ENCODE assay signal across 8 cellular contexts in the genomic region with DNA sequence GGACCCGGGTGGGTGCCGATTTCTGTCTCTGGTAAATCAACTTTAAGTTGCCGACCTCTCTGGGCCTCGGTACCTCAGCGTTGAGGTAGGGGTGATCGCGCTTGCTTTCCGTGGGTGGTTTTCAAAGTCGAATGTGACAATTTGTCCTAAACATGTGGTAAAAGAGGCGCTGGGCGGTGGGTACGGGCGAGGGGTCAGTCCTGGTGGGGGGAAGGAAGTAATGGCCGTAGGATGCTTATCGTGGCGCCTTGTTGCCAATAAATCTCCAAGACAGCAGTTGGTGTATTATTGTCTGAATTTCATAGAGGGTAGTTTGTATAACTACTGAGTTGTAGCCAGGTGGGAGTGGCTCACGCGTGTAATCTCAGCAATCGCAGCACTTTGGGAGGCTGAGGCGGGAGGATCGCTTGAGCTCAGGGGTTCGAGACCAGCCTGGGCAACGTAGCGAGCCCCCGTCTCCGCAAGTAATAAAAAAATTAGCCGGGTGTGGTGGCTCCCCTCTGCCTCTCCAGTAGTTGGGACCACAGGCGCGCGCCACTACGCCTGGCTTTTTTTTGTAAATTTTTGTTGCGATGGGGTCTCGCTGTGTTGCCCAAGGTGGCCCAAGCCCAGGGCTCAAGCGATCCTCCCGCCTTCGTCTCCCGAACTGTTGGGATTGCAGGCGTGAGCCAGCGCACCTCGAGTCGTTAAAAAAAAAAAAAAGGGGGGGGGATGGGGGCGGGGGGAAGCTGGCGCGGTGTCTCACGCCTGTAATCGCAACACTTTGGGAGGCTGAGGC. TPM values are rescaled to one million over a fixed set of nuclear protein-coding genes. Genes with fewer than 3 reads are reported as not detected.
DNase-seq lines count a peak whose midpoint lies in the region; ATAC-seq and TF ChIP-seq lines count a peak whose summit lies in the region.

No MANE protein-coding gene starts in this region.

- H3K27me3 ChIP-seq in Loucy (ENCODE audit: insufficient read depth, low read length, poor library complexity, severe bottlenecking), result no peaks in the 10 kb centered on the region

- peaks cover 74% of the 10 kb centered on the region for H3K79me2 ChIP-seq in Loucy (ENCODE audit: insufficient read depth, low read length)

- no peaks in the 10 kb centered on the region for H3K27me3 Mint-ChIP-seq in naive B cell

- peaks cover 25 to 54% (median 42%) of the 10 kb centered on the region in 3 donors for H3K4me1 Mint-ChIP-seq in naive B cell

- peaks cover 8 to 10% of the 10 kb centered on the region in 2 donors for H3K36me3 Mint-ChIP-seq in naive B cell

- TF ChIP-seq CTCF in Loucy (conservative IDR thresholded peaks at IDR 0.05; ENCODE audit: low read length), result no peak

- H3K36me3 ChIP-seq in Loucy (ENCODE audit: insufficient read depth, low read length), result peaks cover 15% of the 10 kb centered on the region; the same call in 1 of the 2 replicates

- DNase-seq in dermis blood vessel endothelial cell (peak; percentile 48), naive B cell (no peak), NCI-H2081 treated with DMSO at 0.1 percent for 48 hours (lab: John Stamatoyannopoulos, UW) (no peak), GOT3 (lab: John Stamatoyannopoulos, UW) (no peak)

- H2AFZ ChIP-seq in Loucy (ENCODE audit: low read length), result peak overlapping the region; percentile 98

- no peaks in the 10 kb centered on the region for H3K9me2 ChIP-seq in Loucy (replicated peaks; ENCODE audit: low read depth, low read length)

- peaks cover 14% of the 10 kb centered on the region for H4K20me1 ChIP-seq in Loucy (ENCODE audit: insufficient read depth, low read length, poor library complexity, severe bottlenecking)

- ATAC-seq in naive B cell (ENCODE audit: low read depth in 2 of 2) (peak in 1 of 2 donors; percentile 1), HG03442 (IDR thresholded peaks at IDR 0.05; ENCODE audit: unreplicated experiment) (no peak), HG03469 (IDR thresholded peaks at IDR 0.05; ENCODE audit: unreplicated experiment) (no peak)

- peak overlapping the region; percentile 87 for H3K9ac ChIP-seq in Loucy (ENCODE audit: low read depth, low read length, poor library complexity, severe bottlenecking)

- no peaks in the 10 kb centered on the region for H3K9me3 Mint-ChIP-seq in naive B cell

- peak overlapping the region; percentile 95 to 99 (median 98) for H3K4me3 Mint-ChIP-seq in naive B cell

- peak overlapping the region; percentile 76 for H3K4me2 ChIP-seq in Loucy (ENCODE audit: low read depth, low read length, poor library complexity, severe bottlenecking)

- H3K4me1 ChIP-seq in Loucy (ENCODE audit: insufficient read depth, low read length, poor library complexity, severe bottlenecking), result peaks cover 16% of the 10 kb centered on the region

- peak overlapping the region; percentile 97 to 100 (median 98) for H3K27ac Mint-ChIP-seq in naive B cell

- H3K4me3 ChIP-seq in GM08714 (ENCODE audit: low read length) (peak overlapping the region; percentile 97), Loucy (ENCODE audit: low read length, poor library complexity, severe bottlenecking) (peak overlapping the region; percentile 99)

- H3K9me3 ChIP-seq in Loucy (ENCODE audit: insufficient read depth, low read depth, low read length), result no peaks in the 10 kb centered on the region

- H3F3A ChIP-seq in Loucy (ENCODE audit: low read depth), result no peaks in the 10 kb centered on the region

RNA-seq across cellular contexts. Expression of a gene that starts 0.7 kb away (rescaled TPM):
- total RNA-seq in dermis blood vessel endothelial cell, result 27.0 and 31.5 TPM in 2 replicates
- 100 to 1,000 TPM; 129 to 249 (median 148) TPM for polyA plus RNA-seq in naive B cell (ENCODE audit: low read depth in 6 of 6)

RNA-seq across cellular contexts. Expression of a gene that starts 0.9 kb away (rescaled TPM):
- total RNA-seq in dermis blood vessel endothelial cell, result 0.85 and 1.3 TPM in 2 replicates
- polyA plus RNA-seq in naive B cell (ENCODE audit: low read depth in 6 of 6), result 10 to 100 TPM in 5 of 6 donors, 1 to 10 TPM in 1; 9.9 to 15.4 (median 12.2) TPM

RNA-seq across cellular contexts. Expression of a gene that starts 16.5 kb away (rescaled TPM):
- 2.5 and 5.4 TPM in 2 replicates for total RNA-seq in dermis blood vessel endothelial cell
- polyA plus RNA-seq in naive B cell (ENCODE audit: low read depth in 6 of 6), result under 1 TPM in 1 of 6 donors, not detected in 5; 0.23 TPM

RNA-seq across cellular contexts. Expression of a gene that starts 35.4 kb away (rescaled TPM):
- total RNA-seq in dermis blood vessel endothelial cell, result 10.7 and 11.4 TPM in 2 replicates
- 1 to 10 TPM in 2 of 6 donors, under 1 TPM in 4; 0.35 to 2.3 (median 0.84) TPM for polyA plus RNA-seq in naive B cell (ENCODE audit: low read depth in 6 of 6)

RNA-seq across cellular contexts. Expression of a gene that starts 54.5 kb away (rescaled TPM):
- total RNA-seq in dermis blood vessel endothelial cell, result 6.1 and 7.1 TPM in 2 replicates
- 10 to 100 TPM in 5 of 6 donors, not detected in 1; 10.8 to 18.9 (median 14.0) TPM for polyA plus RNA-seq in naive B cell (ENCODE audit: low read depth in 6 of 6)
